Comparison of ENCODE assay signal across 29 cellular contexts in the genomic region with DNA sequence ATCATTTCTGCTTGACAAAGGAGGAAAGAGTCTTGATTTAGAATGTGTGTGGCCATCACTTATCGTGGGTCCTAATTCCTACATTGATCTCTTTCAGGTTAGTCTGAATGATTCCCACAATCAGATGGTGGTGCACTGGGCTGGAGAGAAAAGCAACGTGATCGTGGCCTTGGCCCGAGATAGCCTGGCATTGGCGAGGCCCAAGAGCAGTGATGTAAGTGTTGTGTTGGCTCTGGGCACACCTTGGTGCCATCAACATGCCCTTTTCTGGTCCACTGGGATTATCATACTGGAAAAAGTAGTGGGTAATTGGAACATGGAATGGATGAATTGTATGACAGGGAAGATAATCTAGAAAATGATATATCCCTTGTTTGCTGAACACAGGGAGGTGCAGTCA. TPM values are rescaled to one million over a fixed set of nuclear protein-coding genes. Genes with fewer than 3 reads are reported as not detected.
DNase-seq lines count a peak whose midpoint lies in the region; ATAC-seq, FAIRE-seq and TF ChIP-seq lines count a peak whose summit lies in the region.
"Had no signal": no experiment of that assay in that cellular context is flagged by ENCODE, and none has a peak within 500 bp of the region (broad histone marks: within the 10 kb centered on the region; RNA-seq: fewer than 3 reads in every experiment).

No MANE protein-coding gene starts in this region.

- peak overlapping the region; percentile 42; the same call in 1 of the 2 replicates for H3K27ac Mint-ChIP-seq in WTC11
- H3K27ac Mint-ChIP-seq in naive B cell, result peak overlapping the region in 4 of 6 donors; percentile 39 to 85 (median 80)
- peak overlapping the region; percentile 24 for H3K27ac Mint-ChIP-seq in type B pancreatic cell
- H3K27ac Mint-ChIP-seq: activated naive CD8-positive, alpha-beta T cell treated with anti-CD3 and anti-CD28 coated beads, Interleukin-2, amount 10 ng/mL, durations not matched to agents 7 days and 5 days; dendritic cell treated with granulocyte-macrophage colony-stimulating factor and Interleukin-4, amounts not matched to agents 40 ng/mL and 50 ng/mL, for 4 days; nephron had no signal

- TF ChIP-seq CTCF in liver (IDR thresholded peaks at IDR 0.05; ENCODE audit: low read depth, low read length, missing input control), result no peak
- no peak for TF ChIP-seq CTCF in HepG2 (CRISPR knock-in tag; IDR thresholded peaks at IDR 0.05)
- no peak for TF ChIP-seq CTCF in WTC11 (IDR thresholded peaks at IDR 0.05)
- no peak for TF ChIP-seq CTCF in type B pancreatic cell (conservative IDR thresholded peaks at IDR 0.05)
- TF ChIP-seq CTCF in foreskin keratinocyte (conservative IDR thresholded peaks at IDR 0.05), result no peak

- H3K4me3 ChIP-seq in liver (ENCODE audit: low read depth in 1 of 3, low read length in 3 of 3) (no peak overlapping the region), HepG2 (replicated peaks in 1 of 3; ENCODE audit: insufficient read depth in 1 of 3, low read depth in 2 of 3, low read length in 3 of 3) (no peak overlapping the region)
- H3K4me3 ChIP-seq: esophagus squamous epithelium, left lung, Peyer's patch, skin epidermis had no signal

- no peak overlapping the region for H2AFZ ChIP-seq in HepG2 (ENCODE audit: low read length)

- H3K4me3 Mint-ChIP-seq in WTC11 (no peak overlapping the region), naive B cell (peak overlapping the region in 1 of 8 donors; percentile 23), type B pancreatic cell (no peak overlapping the region)
- H3K4me3 Mint-ChIP-seq: activated naive CD8-positive, alpha-beta T cell treated with anti-CD3 and anti-CD28 coated beads, Interleukin-2, amount 10 ng/mL, durations not matched to agents 7 days and 5 days; dendritic cell treated with granulocyte-macrophage colony-stimulating factor and Interleukin-4, amounts not matched to agents 40 ng/mL and 50 ng/mL, for 4 days; nephron had no signal

- FAIRE-seq in HepG2 (lab: Jason Lieb, UNC), result no peak
- FAIRE-seq: endometrium, frontal cortex had no signal

- BruUV-seq in HepG2 (replicated peaks; lab: Mats Ljungman, UMichigan), result no TSS peak

- H3K4me1 Mint-ChIP-seq in WTC11 (peaks cover 70% of the 10 kb centered on the region), naive B cell (peaks cover 40 to 74% (median 73%) of the 10 kb centered on the region in 3 donors), type B pancreatic cell (ENCODE audit: unreplicated experiment) (peaks cover 29% of the 10 kb centered on the region)

- H3K4me2 ChIP-seq in HepG2 (ENCODE audit: low read depth, low read length), result no peak overlapping the region

- H3K4me1 ChIP-seq in liver (ENCODE audit: control insufficient read depth in 4 of 4, insufficient read depth in 4 of 4, low read length in 3 of 4) (peaks cover 3 to 53% (median 16%) of the 10 kb centered on the region in 4 donors), HepG2 (ENCODE audit: insufficient read depth, low read length) (peaks cover 44% of the 10 kb centered on the region), foreskin keratinocyte (peaks cover 26% of the 10 kb centered on the region)

- no peaks in the 10 kb centered on the region for H3K9me3 ChIP-seq in liver (ENCODE audit: control insufficient read depth in 4 of 4, low read length in 3 of 4)
- no peaks in the 10 kb centered on the region for H3K9me3 ChIP-seq in HepG2 (ENCODE audit: low read length)
- H3K9me3 ChIP-seq: esophagus squamous epithelium, left lung, Peyer's patch had no signal

- peaks cover 48% of the 10 kb centered on the region; the same call in 1 of the 2 replicates for H4K20me1 ChIP-seq in HepG2 (ENCODE audit: insufficient read depth, low read length)

- POLR2A ChIA-PET in HepG2 (lab: Yijun Ruan, JAX) (no interaction called here), WTC11 (lab: Charles Lee) (no interaction called here)

- TF ChIP-seq POLR2A in HepG2 (IDR thresholded peaks at IDR 0.05; ENCODE audit: insufficient read depth in 1 of 2, low read depth in 2 of 2, low read length in 2 of 2), result no peak

- H3K36me3 ChIP-seq in liver (ENCODE audit: control insufficient read depth in 4 of 4, insufficient read depth in 3 of 4, low read depth in 1 of 4, low read length in 3 of 4) (no peaks in the 10 kb centered on the region), HepG2 (replicated peaks in 1 of 2; ENCODE audit: control insufficient read depth in 1 of 2, insufficient read depth in 2 of 2, low read length in 2 of 2) (peaks cover 27 to 48% of the 10 kb centered on the region in 2 experiments)

- 36% methylated on average over 5 of the region's 5 CpGs for WGBS in liver
- 100% methylated on average over 5 of the region's 5 CpGs for WGBS in HepG2 (ENCODE audit: low lambda C conversion rate)

- H3K27me3 ChIP-seq in liver (ENCODE audit: control insufficient read depth in 4 of 4, insufficient read depth in 4 of 4, low read length in 3 of 4), result no peaks in the 10 kb centered on the region
- no peaks in the 10 kb centered on the region for H3K27me3 ChIP-seq in HepG2 (ENCODE audit: control insufficient read depth in 1 of 2, insufficient read depth in 2 of 2, low read length in 2 of 2)
- no peaks in the 10 kb centered on the region for H3K27me3 ChIP-seq in foreskin keratinocyte
- H3K27me3 ChIP-seq: left lung, Peyer's patch had no signal

- no peak for DNase-seq in HepG2 (ENCODE audit: low spot score)
- DNase-seq in WTC11 (ENCODE audit: low spot score), result no peak
- DNase-seq in naive B cell, result no peak
- DNase-seq in type B pancreatic cell (ENCODE audit: extremely low spot score, unreplicated experiment), result no peak
- no peak for DNase-seq in left colon
- DNase-seq in SIG-M5 (lab: John Stamatoyannopoulos, UW), result no peak
- no peak for DNase-seq in foreskin keratinocyte
- DNase-seq: activated CD4-positive, CD25-positive, alpha-beta regulatory T cell; activated CD8-positive, alpha-beta memory T cell treated with anti-CD3 and anti-CD28 coated beads for 24 hours; activated naive CD8-positive, alpha-beta T cell treated with anti-CD3 and anti-CD28 coated beads, Interleukin-2, amount 10 ng/mL, durations not matched to agents 7 days and 5 days; activated T-cell treated with anti-CD3 and anti-CD28 coated beads, Interleukin-2, amount 50 U/mL, for 1 hour; caudate nucleus; DND-41; esophagus squamous epithelium; hippocampal formation; KBM-7; left lung; NCI-H1105; NCI-H1930; NCI-H2227 treated with DMSO at 0.1 percent for 48 hours; NCI-H748 treated with DMSO at 0.1 percent for 48 hours; Peyer's patch had no signal

- H3K27ac ChIP-seq in liver (ENCODE audit: low read depth in 1 of 2, low read length in 2 of 2) (peak overlapping the region; percentile 83 to 84), HepG2 (ENCODE audit: extremely low read length, insufficient read depth, low read length) (no peak overlapping the region), foreskin keratinocyte (no peak overlapping the region)
- H3K27ac ChIP-seq: esophagus squamous epithelium, Peyer's patch, skin epidermis had no signal

- H3K9me3 Mint-ChIP-seq in WTC11, result no peaks in the 10 kb centered on the region
- H3K9me3 Mint-ChIP-seq in naive B cell, result no peaks in the 10 kb centered on the region
- H3K9me3 Mint-ChIP-seq in type B pancreatic cell, result no peaks in the 10 kb centered on the region
- H3K9me3 Mint-ChIP-seq: dendritic cell treated with granulocyte-macrophage colony-stimulating factor and Interleukin-4, amounts not matched to agents 40 ng/mL and 50 ng/mL, for 4 days; nephron had no signal

- ATAC-seq in HepG2 (no peak), WTC11 (no peak), naive B cell (ENCODE audit: low read depth in 2 of 2) (no peak), left colon (no peak), foreskin keratinocyte (no peak)
- ATAC-seq: HCT116, left lung had no signal

- in situ Hi-C loops in HepG2 (cut with HindIII; ENCODE audit: extremely low pct_ligation_motif_present, low pct_unique_long_range_greater_than_20kb), result no loop called here

- TF ChIP-seq RAD21 in liver (IDR thresholded peaks at IDR 0.05) (peak; percentile 3 to 32), HepG2 (CRISPR knock-in tag; IDR thresholded peaks at IDR 0.05) (no peak)

- H3K9ac ChIP-seq in liver (ENCODE audit: low read depth in 1 of 2, low read length in 2 of 2), result no peak overlapping the region
- no peak overlapping the region for H3K9ac ChIP-seq in HepG2 (ENCODE audit: insufficient read depth, low read depth, low read length)

- intact Hi-C loops in HepG2 (cut with micrococcal nuclease; ENCODE audit: unreplicated experiment) (no loop called here), left colon (cut with DNase I, micrococcal nuclease) (no loop called here)

- CTCF ChIA-PET in HepG2 (lab: Yijun Ruan, JAX; ENCODE audit: low intra/inter-chr PET ratio, low total read pairs) (no interaction called here), WTC11 (lab: Charles Lee) (no interaction called here)

- peaks cover 59% of the 10 kb centered on the region for H3K79me2 ChIP-seq in HepG2 (ENCODE audit: insufficient read depth, low read length)

- TF ChIP-seq EP300 in HepG2 (IDR thresholded peaks at IDR 0.05; ENCODE audit: low read depth in 2 of 2, low read length in 2 of 2) (no peak), HepG2 (CRISPR knock-in tag; IDR thresholded peaks at IDR 0.05; ENCODE audit: borderline replicate concordance) (no peak)

- H3K36me3 Mint-ChIP-seq in WTC11, result peaks cover 21% of the 10 kb centered on the region
- peaks cover 0 to 15% of the 10 kb centered on the region in 2 donors for H3K36me3 Mint-ChIP-seq in naive B cell
- peaks cover 16% of the 10 kb centered on the region for H3K36me3 Mint-ChIP-seq in type B pancreatic cell

- H3K27me3 Mint-ChIP-seq in WTC11 (ENCODE audit: low read depth) (no peaks in the 10 kb centered on the region), naive B cell (no peaks in the 10 kb centered on the region), type B pancreatic cell (no peaks in the 10 kb centered on the region)
- H3K27me3 Mint-ChIP-seq: activated naive CD8-positive, alpha-beta T cell treated with anti-CD3 and anti-CD28 coated beads, Interleukin-2, amount 10 ng/mL, durations not matched to agents 7 days and 5 days; dendritic cell treated with granulocyte-macrophage colony-stimulating factor and Interleukin-4, amounts not matched to agents 40 ng/mL and 50 ng/mL, for 4 days had no signal

RNA-seq across cellular contexts. Expression of gene SORL1, which starts 17.8 kb away (rescaled TPM):
- total RNA-seq in liver, result 100 to 1,000 TPM in 1 of 2 donors, 10 to 100 TPM in 1; 26.9 to 124 TPM
- 10 to 100 TPM; 14.6 to 23.8 TPM for polyA plus RNA-seq in liver
- total RNA-seq in HepG2 (2016; rRNA removed; fragmentation: Illumina TruSeq; extraction: Trizol), result 10.5 and 21.3 TPM in 2 replicates
- total RNA-seq in HepG2 (2016; cell fraction: cytosol; rRNA removed; fragmentation: Illumina TruSeq; extraction: Trizol; ENCODE audit: low read depth), result 3.5 and 4.0 TPM in 2 replicates
- 8.7 and 19.9 TPM in 2 replicates for total RNA-seq in HepG2 (2016; cell fraction: insoluble cytoplasmic fraction; rRNA removed; fragmentation: Illumina TruSeq; extraction: Trizol)
- total RNA-seq in HepG2 (2016; cell fraction: membrane; rRNA removed; fragmentation: Illumina TruSeq; extraction: Trizol), result 5.1 and 5.3 TPM in 2 replicates
- 40.2 and 51.2 TPM in 2 replicates for total RNA-seq in HepG2 (2016; cell fraction: nucleus; rRNA removed; fragmentation: Illumina TruSeq; extraction: Trizol)
- polyA plus RNA-seq in HepG2 (2011; rRNA removed), result 138 and 148 TPM in 2 replicates
- polyA plus RNA-seq in HepG2 (2011; cell fraction: cytosol; rRNA removed), result 139 and 149 TPM in 2 replicates
- polyA plus RNA-seq in HepG2 (2011; cell fraction: nucleus; rRNA removed), result 450 and 556 TPM in 2 replicates
- 91.0 and 166 TPM in 2 replicates for polyA plus RNA-seq in HepG2 (2012)
- polyA plus RNA-seq in HepG2 (2016; cell fraction: cytosol; fragmentation: Illumina TruSeq; extraction: Trizol; ENCODE audit: low read depth), result 0.50 and 0.54 TPM in 2 replicates
- polyA plus RNA-seq in HepG2 (2016; cell fraction: insoluble cytoplasmic fraction; fragmentation: Illumina TruSeq; extraction: Trizol; ENCODE audit: low read depth), result 4.0 and 5.0 TPM in 2 replicates
- 1.00 and 1.2 TPM in 2 replicates for polyA plus RNA-seq in HepG2 (2016; cell fraction: membrane; fragmentation: Illumina TruSeq; extraction: Trizol; ENCODE audit: low read depth)
- polyA plus RNA-seq in HepG2 (2016; cell fraction: nucleus; fragmentation: Illumina TruSeq; extraction: Trizol; ENCODE audit: insufficient read depth, low read depth), result 20.9 and 24.9 TPM in 2 replicates
- 23.6 and 1,177 TPM in 2 replicates for polyA minus RNA-seq in HepG2 (2011; rRNA and poly(A)+ RNA removed; ENCODE audit: low replicate concordance)
- 280 and 339 TPM in 2 replicates for polyA minus RNA-seq in HepG2 (2011; cell fraction: cytosol; rRNA and poly(A)+ RNA removed)
- 516 and 542 TPM in 2 replicates for polyA minus RNA-seq in HepG2 (2011; cell fraction: nucleus; rRNA and poly(A)+ RNA removed)
- total RNA-seq in WTC11 (2021), result 78.1 to 87.1 TPM (median 78.1 TPM) in 3 replicates
- polyA plus RNA-seq in naive B cell (ENCODE audit: low read depth in 6 of 6), result 100 to 1,000 TPM in 1 of 6 donors, 10 to 100 TPM in 5; 61.7 to 102 (median 83.8) TPM
- 39.0 and 62.6 TPM in 2 replicates for total RNA-seq in type B pancreatic cell (ENCODE audit: low replicate concordance)
- 100 to 1,000 TPM; 130 to 132 TPM for total RNA-seq in left colon
- 67.1 and 71.9 TPM in 2 replicates for total RNA-seq in foreskin keratinocyte
- 9.5 and 11.1 TPM in 2 replicates for polyA plus RNA-seq in foreskin keratinocyte

Comparison
In these comparisons a context has a peak if more than half of its experiments do, and no peak if none do; other contexts are left out.
1. H3K27ac ChIP-seq: peak in liver (2 of 2); none in HepG2 (single experiment) and foreskin keratinocyte (single experiment).
2. H3K27ac Mint-ChIP-seq: peak in every context shown above with its lines; median percentile 80 in naive B cell; 42 in WTC11; 24 in type B pancreatic cell.